Comparison of ENCODE assay signal across 1 cellular context in the genomic region with DNA sequence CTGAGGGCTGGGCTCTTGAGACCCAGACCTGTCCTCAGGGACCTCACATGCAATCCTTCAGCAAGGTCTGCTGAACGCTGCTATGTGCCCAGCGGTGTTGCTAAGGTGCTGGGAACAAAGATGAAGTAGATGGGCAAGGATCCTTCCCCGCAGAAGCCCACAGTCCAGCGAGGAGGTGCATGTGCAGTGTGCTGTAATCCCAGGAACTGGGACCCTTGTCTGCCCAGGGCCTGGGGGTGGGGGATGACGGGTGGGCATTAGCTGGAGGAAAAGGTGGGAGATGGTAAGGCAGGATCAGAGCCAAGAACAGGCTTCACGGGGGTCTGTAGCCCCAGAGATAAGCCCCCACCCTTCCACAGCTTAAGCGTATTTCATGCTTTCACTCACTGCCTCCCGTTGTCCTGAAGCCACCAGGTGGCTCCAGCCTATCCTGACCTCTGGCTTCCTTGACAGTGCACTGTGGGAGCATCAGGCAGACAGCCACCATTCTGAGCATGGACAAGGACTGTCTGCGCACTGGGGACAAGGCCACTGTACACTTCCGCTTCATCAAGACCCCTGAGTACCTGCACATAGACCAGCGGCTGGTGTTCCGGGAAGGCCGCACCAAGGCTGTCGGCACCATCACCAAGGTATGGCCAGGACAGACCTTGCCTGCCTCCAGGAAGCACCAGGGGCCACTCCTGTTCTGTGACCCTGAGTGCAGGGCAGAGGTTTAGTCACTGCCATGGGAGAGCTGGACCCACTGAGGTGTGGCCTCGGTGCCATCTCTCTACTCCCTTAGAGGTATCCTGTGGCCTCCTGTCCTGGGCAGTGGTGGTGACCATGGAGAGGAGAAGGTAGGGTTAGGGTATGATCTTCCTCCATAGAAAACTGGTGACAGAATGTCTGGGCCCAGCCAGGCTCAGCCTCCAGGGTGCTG.
TF ChIP-seq lines count a peak whose summit lies in the region.

No MANE protein-coding gene starts in this region.

TF ChIP-seq in GM12878, 131 proteins besides CTCF, POLR2A, EP300 and RAD21:
- TF ChIP-seq SUZ12 (IDR thresholded peaks at IDR 0.05; ENCODE audit: unreplicated experiment) (no peak), CBX3 (IDR thresholded peaks at IDR 0.05; ENCODE audit: borderline replicate concordance, low read depth) (no peak), POLR2AphosphoS5 (IDR thresholded peaks at IDR 0.05; ENCODE audit: low read length) (peak; percentile 2; the same call in 1 of the 2 replicates)
TF ChIP-seq in GM12878: peak in this region for 1.
